Comparison of ENCODE assay signal across 8 cellular contexts in genomic region chr19:19821366-19822147, GRCh38. TPM values are rescaled to one million over a fixed set of nuclear protein-coding genes. Genes with fewer than 3 reads are reported as not detected.
DNase-seq lines count a peak whose midpoint lies in the region; ATAC-seq and FAIRE-seq lines count a peak whose summit lies in the region.

Gene ZNF506, minus strand, starts transcription at chr19:19821750. Its CDS starts 147 bp downstream, at chr19:19821603.

- DNase-seq in DMS153 treated with DMSO at 0.1 percent for 48 hours (lab: John Stamatoyannopoulos, UW; ENCODE audit: unreplicated experiment) (peak; percentile 81), LHCN-M2 (ENCODE audit: low read depth) (peak; percentile 89), SJSA1 (ENCODE audit: low read depth in 1 of 2, low spot score in 2 of 2) (peak; percentile 83 to 89), frontal cortex (ENCODE audit: low spot score in 2 of 2) (peak; percentile 70 to 84), neuronal stem cell (ENCODE audit: low spot score) (peak; percentile 92)
- peak; percentile 97 for DNase-seq in activated naive CD4-positive, alpha-beta T cell treated with anti-CD3 and anti-CD28 coated beads, Interleukin-2, amount 10 ng/mL, durations not matched to agents 7 days and 5 days

- peaks cover 4% of the 10 kb centered on the region for H3K79me1 ChIP-seq in neuronal stem cell (ENCODE audit: low read depth, low read length)

- H2AFZ ChIP-seq in neuronal stem cell (ENCODE audit: low read length), result peak within 1 kb of the TSS; percentile 96

- H3K14ac ChIP-seq in neuronal stem cell (ENCODE audit: low read length), result peak within 1 kb of the TSS; percentile 90

- H3K4me3 Mint-ChIP-seq in activated naive CD4-positive, alpha-beta T cell treated with anti-CD3 and anti-CD28 coated beads, Interleukin-2, amount 10 ng/mL, durations not matched to agents 7 days and 5 days, result peak within 1 kb of the TSS; percentile 99

- peak within 1 kb of the TSS; percentile 100 for H3K27ac Mint-ChIP-seq in activated naive CD4-positive, alpha-beta T cell treated with anti-CD3 and anti-CD28 coated beads, Interleukin-2, amount 10 ng/mL, durations not matched to agents 7 days and 5 days

- no CpG with 5 or more reads among the region's 35 CpGs for WGBS in neuronal stem cell (ENCODE audit: extremely low coverage in 2 of 2, insufficient read length in 2 of 2, insufficient replicate concordance in 1 of 2), 2 donors

- no peak within 1 kb of the TSS for H2BK12ac ChIP-seq in neuronal stem cell (ENCODE audit: low read length)

- H3K27ac ChIP-seq in SJSA1 (peak within 1 kb of the TSS; percentile 84), neuronal stem cell (replicated peaks; ENCODE audit: low read length) (peak within 1 kb of the TSS; percentile 94), subcutaneous abdominal adipose tissue (ENCODE audit: low read depth, low read length) (peak within 1 kb of the TSS; percentile 98)

- peaks cover 23% of the 10 kb centered on the region for H3K4me1 Mint-ChIP-seq in activated naive CD4-positive, alpha-beta T cell treated with anti-CD3 and anti-CD28 coated beads, Interleukin-2, amount 10 ng/mL, durations not matched to agents 7 days and 5 days

- FAIRE-seq in frontal cortex (lab: Jason Lieb, UNC), result peak; percentile 95

- H4K91ac ChIP-seq in neuronal stem cell (ENCODE audit: low read depth, low read length, poor library complexity), result no peak within 1 kb of the TSS

- no peak within 1 kb of the TSS for H3K4ac ChIP-seq in neuronal stem cell (ENCODE audit: low read length)

- CTCF ChIA-PET in activated naive CD4-positive, alpha-beta T cell treated with anti-CD3 and anti-CD28 coated beads, Interleukin-2, amount 10 ng/mL, durations not matched to agents 7 days and 5 days (lab: Charles Lee), result interaction anchor here (0.5 to 1.2 kb wide), 3 partner anchors 12 to 461 kb away, joined by 3 to 5 read pairs (median 3); no protein-coding TSS in a partner anchor

- no peak within 1 kb of the TSS for H2BK15ac ChIP-seq in neuronal stem cell (ENCODE audit: low read length)

- peak within 1 kb of the TSS; percentile 76 for H3K4me2 ChIP-seq in neuronal stem cell (ENCODE audit: insufficient read depth, low read length, poor library complexity, severe bottlenecking)

- peak within 1 kb of the TSS; percentile 97 for H3K9ac ChIP-seq in neuronal stem cell (ENCODE audit: low read depth, low read length, poor library complexity)
- peak within 1 kb of the TSS; percentile 90 to 98 (median 96) for H3K9ac ChIP-seq in subcutaneous abdominal adipose tissue (ENCODE audit: low read length in 5 of 5)

- H3K27me3 Mint-ChIP-seq in activated naive CD4-positive, alpha-beta T cell treated with anti-CD3 and anti-CD28 coated beads, Interleukin-2, amount 10 ng/mL, durations not matched to agents 7 days and 5 days, result peaks cover 7% of the 10 kb centered on the region

- peak within 1 kb of the TSS; percentile 70 for H2BK5ac ChIP-seq in neuronal stem cell (ENCODE audit: low read length)

- peaks cover 52% of the 10 kb centered on the region for H3K36me3 Mint-ChIP-seq in activated naive CD4-positive, alpha-beta T cell treated with anti-CD3 and anti-CD28 coated beads, Interleukin-2, amount 10 ng/mL, durations not matched to agents 7 days and 5 days

- peak within 1 kb of the TSS; percentile 49 for H3K18ac ChIP-seq in neuronal stem cell (ENCODE audit: low read length)

- peaks cover 58% of the 10 kb centered on the region for H3K9me3 Mint-ChIP-seq in activated naive CD4-positive, alpha-beta T cell treated with anti-CD3 and anti-CD28 coated beads, Interleukin-2, amount 10 ng/mL, durations not matched to agents 7 days and 5 days

- peak within 1 kb of the TSS; percentile 57 for H3K4me3 ChIP-seq in SJSA1
- peak within 1 kb of the TSS; percentile 89 to 97 for H3K4me3 ChIP-seq in neuronal stem cell (ENCODE audit: low read length in 2 of 2)
- peak within 1 kb of the TSS; percentile 96 to 99 (median 98) for H3K4me3 ChIP-seq in subcutaneous abdominal adipose tissue (ENCODE audit: low read depth in 1 of 5, low read length in 5 of 5)

- no peaks in the 10 kb centered on the region for H3K36me3 ChIP-seq in SJSA1
- peaks cover 0 to 21% of the 10 kb centered on the region in 2 donors for H3K36me3 ChIP-seq in neuronal stem cell (replicated peaks in 1 of 2; ENCODE audit: control insufficient read depth in 2 of 2, insufficient read depth in 2 of 2, low read length in 2 of 2)
- H3K36me3 ChIP-seq in subcutaneous abdominal adipose tissue (ENCODE audit: control insufficient read depth in 5 of 5, insufficient read depth in 5 of 5, low read length in 5 of 5), result no peaks in the 10 kb centered on the region

- peak; percentile 82 for ATAC-seq in GM21619 (IDR thresholded peaks at IDR 0.05; ENCODE audit: unreplicated experiment)

- peak within 1 kb of the TSS; percentile 5 for H2AK5ac ChIP-seq in neuronal stem cell (ENCODE audit: low read depth, low read length)

- H3K27me3 ChIP-seq in SJSA1 (replicated peaks) (no peaks in the 10 kb centered on the region), neuronal stem cell (ENCODE audit: control insufficient read depth in 3 of 3, insufficient read depth in 3 of 3, low read depth in 1 of 3, low read length in 3 of 3) (no peaks in the 10 kb centered on the region), subcutaneous abdominal adipose tissue (ENCODE audit: control insufficient read depth in 5 of 5, insufficient read depth in 4 of 5, low read length in 5 of 5) (no peaks in the 10 kb centered on the region)

- H2BK120ac ChIP-seq in neuronal stem cell (ENCODE audit: low read depth, low read length), result peak within 1 kb of the TSS; percentile 78

- no peak within 1 kb of the TSS for H3K23ac ChIP-seq in neuronal stem cell (ENCODE audit: low read depth, low read length, poor library complexity)

- peak within 1 kb of the TSS; percentile 65 for H4K8ac ChIP-seq in neuronal stem cell (ENCODE audit: low read depth, low read length)

- H3K4me1 ChIP-seq in SJSA1 (replicated peaks), result no peaks in the 10 kb centered on the region
- peaks cover 0 to 2% of the 10 kb centered on the region in 2 donors for H3K4me1 ChIP-seq in neuronal stem cell (ENCODE audit: control insufficient read depth in 2 of 2, insufficient read depth in 1 of 2, low read depth in 1 of 2, low read length in 2 of 2)
- H3K4me1 ChIP-seq in subcutaneous abdominal adipose tissue (ENCODE audit: control insufficient read depth in 5 of 5, insufficient read depth in 5 of 5, low read length in 5 of 5), result peaks cover 0 to 31% (median 23%) of the 10 kb centered on the region in 5 donors

- H3K9me3 ChIP-seq in SJSA1 (replicated peaks) (peaks cover 7% of the 10 kb centered on the region), neuronal stem cell (replicated peaks in 1 of 2; ENCODE audit: control insufficient read depth in 2 of 2, insufficient read depth in 1 of 2, low read depth in 1 of 2, low read length in 2 of 2) (peaks cover 0 to 52% of the 10 kb centered on the region in 2 donors), subcutaneous abdominal adipose tissue (ENCODE audit: control insufficient read depth in 5 of 5, low read length in 5 of 5) (peaks cover 0 to 14% (median 6%) of the 10 kb centered on the region in 5 donors)

RNA-seq across cellular contexts. Expression of gene ZNF506, which starts in this region (rescaled TPM):
- 9.4 and 15.0 TPM in 2 replicates for total RNA-seq in LHCN-M2 (2014; rRNA removed)
- 5.2 TPM for polyA plus RNA-seq in LHCN-M2 (2012)
- 5.8 and 44.6 TPM in 2 replicates for total RNA-seq in SJSA1 (2014; rRNA removed; shearing (Covaris generic))
- 57.1 TPM for total RNA-seq in frontal cortex
- polyA plus RNA-seq in neuronal stem cell (2013, experiment 1 of 2), result 12.1 TPM
- polyA plus RNA-seq in neuronal stem cell (2013, experiment 2 of 2), result 13.1 TPM

Comparison
In these comparisons a context has a peak if more than half of its experiments do, and no peak if none do; other contexts are left out.
1. Peak in every context shown above with its lines: DNase-seq, ATAC-seq, H3K4me3 ChIP-seq and H3K27ac ChIP-seq.